In genomic region chr10:58796242-58796641, GRCh38 we compare ENCODE assay signal across 18 cellular contexts.
DNase-seq lines count a peak whose midpoint lies in the region; ATAC-seq lines count a peak whose summit lies in the region.
"Had no signal": no experiment of that assay in that cellular context is flagged by ENCODE, and none has a peak within 500 bp of the region (broad histone marks: within the 10 kb centered on the region; RNA-seq: fewer than 3 reads in every experiment).

No MANE protein-coding gene starts in this region.

- ATAC-seq in HG02642 (IDR thresholded peaks at IDR 0.05; ENCODE audit: poor library complexity, unreplicated experiment) (no peak), left ventricle myocardium superior (no peak)
- ATAC-seq: activated CD8-positive, alpha-beta T cell treated with anti-CD3 and anti-CD28 coated beads for 36 hours; activated naive CD4-positive, alpha-beta T cell treated with anti-CD3 and anti-CD28 coated beads, Interleukin-2, amount 50 U/mL, for 72 hours; gastroesophageal sphincter had no signal

- intact Hi-C loops in left ventricle myocardium superior (cut with micrococcal nuclease) = no loop called here

- DNase-seq in NCI-H1417 (lab: John Stamatoyannopoulos, UW) (peak in 2 of 3 experiments; percentile 10 to 42), NCI-H1417 treated with DMSO at 0.1 percent for 48 hours (lab: John Stamatoyannopoulos, UW) (no peak), cerebellar cortex (ENCODE audit: low spot score) (peak; percentile 89), medulla oblongata (ENCODE audit: extremely low spot score) (peak; percentile 18), superior temporal gyrus (ENCODE audit: extremely low spot score) (peak; percentile 68), left ventricle myocardium superior (no peak), glomerular visceral epithelial cell (ENCODE audit: extremely low spot score) (no peak)
- DNase-seq: activated CD8-positive, alpha-beta T cell treated with anti-CD3 and anti-CD28 coated beads for 36 hours; activated T-cell treated with anti-CD3 and anti-CD28 coated beads, Interleukin-2, amount 50 U/mL, for 48 hours; central memory CD4-positive, alpha-beta T cell; DMS53; MV-4-11; NCI-H2107; RPMI8226; stimulated activated CD4-positive, alpha-beta T cell treated with anti-CD3 and anti-CD28 coated beads, Interleukin-4, amount 100 ng/mL, for 24 hours had no signal

Comparison
In these comparisons a context has a peak if more than half of its experiments do, and no peak if none do; other contexts are left out.
1. DNase-seq: peak in NCI-H1417 (2 of 3), cerebellar cortex (single experiment), medulla oblongata (single experiment) and superior temporal gyrus (single experiment); none in NCI-H1417 treated with DMSO at 0.1 percent for 48 hours (single experiment), left ventricle myocardium superior (single experiment) and glomerular visceral epithelial cell (single experiment).